In genomic region chr17:15590844-15591243, GRCh38 we compare ENCODE assay signal across 1 cellular context. TPM values are rescaled to one million over a fixed set of nuclear protein-coding genes. Genes with fewer than 3 reads are reported as not detected.
"Had no signal": no experiment of that assay in that cellular context is flagged by ENCODE, and none has a peak within 500 bp of the region (broad histone marks: within the 10 kb centered on the region; RNA-seq: fewer than 3 reads in every experiment).

No MANE protein-coding gene starts in this region.

RNA-seq across cellular contexts. Expression of gene FBXW10B, which starts 28.7 kb away (rescaled TPM):
- polyA plus RNA-seq: naive thymus-derived CD4-positive, alpha-beta T cell had no signal
